ENCODE assay signal across 23 cellular contexts in genomic region chr15:71543413-71543812, GRCh38.
A peak's percentile ranks its signal among the peaks of the same experiment; 100 is the strongest.
DNase-seq lines count a peak whose midpoint lies in the region; ATAC-seq and TF ChIP-seq lines count a peak whose summit lies in the region.
"Had no signal": no experiment of that assay in that cellular context is flagged by ENCODE, and none has a peak within 500 bp of the region (broad histone marks: within the 10 kb centered on the region; RNA-seq: fewer than 3 reads in every experiment).

No MANE protein-coding gene starts in this region.

- H3K4me3 Mint-ChIP-seq in neural progenitor cell, result no peak overlapping the region
- no peak overlapping the region for H3K4me3 Mint-ChIP-seq in stimulated activated naive CD8-positive, alpha-beta T cell treated with anti-CD3 and anti-CD28 coated beads, Interleukin-15, amount 100 ng/mL, for 72 hours
- H3K4me3 Mint-ChIP-seq: CD14-positive monocyte; CD4-positive, alpha-beta memory T cell; CD4-positive, CD25-positive, alpha-beta regulatory T cell; CD8-positive, alpha-beta memory T cell had no signal

- H3K18ac ChIP-seq in IMR-90 (ENCODE audit: low read depth, low read length), result no peak overlapping the region

- 0 out of 2 replicates have a peak overlapping the region, but pooled peaks have one; percentile 11 for H3K14ac ChIP-seq in IMR-90 (replicated peaks; ENCODE audit: low read depth, low read length)

- DNase-seq in IMR-90 (no peak), neural progenitor cell (ENCODE audit: low spot score) (no peak)
- no peak for DNase-seq in stimulated activated naive CD8-positive, alpha-beta T cell treated with anti-CD3 and anti-CD28 coated beads, Interleukin-15, amount 100 ng/mL, for 72 hours
- DNase-seq: 8988T; ACHN; BE2C; C1 segment of cervical spinal cord; CD4-positive, alpha-beta memory T cell; CD4-positive, CD25-positive, alpha-beta regulatory T cell; CD8-positive, alpha-beta memory T cell; COR-L47; DMS 273 treated with DMSO at 0.1 percent for 48 hours; DMS153; DMS53; DMS79; DND-41; EL; GDM1 had no signal

- CTCF ChIA-PET in HEK293 (lab: Yijun Ruan, JAX) (interaction anchor here (0.7 kb wide), 1 partner anchor 13 kb away, joined by 4 read pairs; no protein-coding TSS in a partner anchor), IMR-90 (lab: Yijun Ruan, JAX) (interaction anchor here (0.5 kb wide), 1 partner anchor 809 kb away, joined by 5 read pairs; no protein-coding TSS in a partner anchor)

- H3K4me1 ChIP-seq in HEK293 (ENCODE audit: control insufficient read depth, insufficient read depth, low read length), result no peaks in the 10 kb centered on the region
- H3K4me1 ChIP-seq in IMR-90 (ENCODE audit: control insufficient read depth, insufficient read depth, low read length), result peaks cover 2% of the 10 kb centered on the region; the same call in 1 of the 2 replicates
- H3K4me1 ChIP-seq in neural progenitor cell, result peaks cover 31% of the 10 kb centered on the region
- H3K4me1 ChIP-seq: BE2C, BLaER1 had no signal

- H3K27ac Mint-ChIP-seq in neural progenitor cell, result peak overlapping the region; percentile 34
- no peak overlapping the region for H3K27ac Mint-ChIP-seq in stimulated activated naive CD8-positive, alpha-beta T cell treated with anti-CD3 and anti-CD28 coated beads, Interleukin-15, amount 100 ng/mL, for 72 hours
- H3K27ac Mint-ChIP-seq: CD14-positive monocyte; CD4-positive, alpha-beta memory T cell; CD4-positive, CD25-positive, alpha-beta regulatory T cell; CD8-positive, alpha-beta memory T cell had no signal

- no peaks in the 10 kb centered on the region for H3K36me3 Mint-ChIP-seq in neural progenitor cell
- H3K36me3 Mint-ChIP-seq: CD14-positive monocyte; CD4-positive, alpha-beta memory T cell; CD4-positive, CD25-positive, alpha-beta regulatory T cell; CD8-positive, alpha-beta memory T cell had no signal

- H2BK5ac ChIP-seq in IMR-90 (ENCODE audit: low read depth, low read length, poor library complexity, severe bottlenecking), result no peak overlapping the region

- dilution Hi-C loops in IMR-90 (cut with HindIII; ENCODE audit: low sequenced_read_pairs, unreplicated experiment), result no loop called here

- H3K56ac ChIP-seq in IMR-90 (ENCODE audit: extremely low read depth, insufficient read depth, low read length), result no peak overlapping the region

- H3K27me3 Mint-ChIP-seq in neural progenitor cell (ENCODE audit: insufficient read depth, low read depth), result peaks cover 7% of the 10 kb centered on the region
- peaks cover 16% of the 10 kb centered on the region for H3K27me3 Mint-ChIP-seq in stimulated activated naive CD8-positive, alpha-beta T cell treated with anti-CD3 and anti-CD28 coated beads, Interleukin-15, amount 100 ng/mL, for 72 hours

- H2BK20ac ChIP-seq in IMR-90 (ENCODE audit: low read depth, low read length), result no peak overlapping the region

- no peak overlapping the region for H2BK15ac ChIP-seq in IMR-90 (ENCODE audit: low read depth, low read length)

- H3K36me3 ChIP-seq in HEK293 (ENCODE audit: control insufficient read depth in 2 of 2, insufficient read depth in 1 of 2, low read length in 2 of 2) (no peaks in the 10 kb centered on the region), IMR-90 (ENCODE audit: control insufficient read depth, insufficient read depth, low read length) (no peaks in the 10 kb centered on the region; the same call in 1 of the 2 replicates), neural progenitor cell (no peaks in the 10 kb centered on the region)
- H3K36me3 ChIP-seq: BE2C, BLaER1 had no signal

- no peak overlapping the region for H2BK120ac ChIP-seq in IMR-90 (ENCODE audit: low read depth, low read length)

- no peaks in the 10 kb centered on the region for H3K79me1 ChIP-seq in IMR-90 (ENCODE audit: low read depth in 1 of 2, low read length in 2 of 2)

- H3K4me3 ChIP-seq in HEK293 (ENCODE audit: low read depth, low read length) (no peak overlapping the region), IMR-90 (ENCODE audit: insufficient read depth, low read depth, low read length) (no peak overlapping the region), neural progenitor cell (no peak overlapping the region)
- H3K4me3 ChIP-seq: BLaER1, GM12878 had no signal

- H4K20me1 ChIP-seq in IMR-90 (ENCODE audit: insufficient read depth, low read length) (peaks cover 8% of the 10 kb centered on the region; the same call in 1 of the 2 replicates), neural progenitor cell (ENCODE audit: low read depth) (no peaks in the 10 kb centered on the region)
- H4K20me1 ChIP-seq: BLaER1 had no signal

- intact Hi-C loops in IMR-90 (cut with micrococcal nuclease), result no loop called here

- no peak for TF ChIP-seq RAD21 in IMR-90 (IDR thresholded peaks at IDR 0.05; ENCODE audit: low read length)

- BruUV-seq in IMR-90 (replicated peaks; lab: Mats Ljungman, UMichigan), result no TSS peak

- H3K9me1 ChIP-seq in IMR-90 (ENCODE audit: insufficient read depth, low read length), result no peaks in the 10 kb centered on the region

- POLR2A ChIA-PET in HEK293 (lab: Yijun Ruan, JAX) (no interaction called here), IMR-90 (lab: Charles Lee; ENCODE audit: unreplicated experiment) (no interaction called here)

- peaks cover 22% of the 10 kb centered on the region for H3F3A ChIP-seq in neural progenitor cell (ENCODE audit: low read depth)

- no peak overlapping the region for H2AK9ac ChIP-seq in IMR-90 (replicated peaks; ENCODE audit: low read depth, low read length, poor library complexity)

- H3K4me1 Mint-ChIP-seq in neural progenitor cell, result peaks cover 21% of the 10 kb centered on the region
- no peaks in the 10 kb centered on the region for H3K4me1 Mint-ChIP-seq in stimulated activated naive CD8-positive, alpha-beta T cell treated with anti-CD3 and anti-CD28 coated beads, Interleukin-15, amount 100 ng/mL, for 72 hours
- H3K4me1 Mint-ChIP-seq: CD14-positive monocyte; CD4-positive, alpha-beta memory T cell; CD4-positive, CD25-positive, alpha-beta regulatory T cell; CD8-positive, alpha-beta memory T cell had no signal

- no peak overlapping the region for H3K23ac ChIP-seq in IMR-90 (ENCODE audit: low read depth, low read length)

- no CpG with 5 or more reads among the region's 3 CpGs for WGBS in IMR-90 (ENCODE audit: extremely low coverage in 2 of 2, insufficient read length in 1 of 2), 2 experiments

- H3K9ac ChIP-seq in IMR-90 (ENCODE audit: low read depth, low read length) (no peak overlapping the region), neural progenitor cell (no peak overlapping the region)
- H3K9ac ChIP-seq: BLaER1 had no signal

- no peaks in the 10 kb centered on the region for H3K9me3 Mint-ChIP-seq in neural progenitor cell
- no peaks in the 10 kb centered on the region for H3K9me3 Mint-ChIP-seq in stimulated activated naive CD8-positive, alpha-beta T cell treated with anti-CD3 and anti-CD28 coated beads, Interleukin-15, amount 100 ng/mL, for 72 hours

- H4K8ac ChIP-seq in IMR-90 (ENCODE audit: low read depth in 2 of 2, low read length in 2 of 2), result no peak overlapping the region

- no peak overlapping the region for H2AK5ac ChIP-seq in IMR-90 (ENCODE audit: low read depth, low read length)

- TF ChIP-seq CTCF in HEK293 (tag by site-specific recombination; IDR thresholded peaks at IDR 0.05) (no peak), IMR-90 (conservative IDR thresholded peaks at IDR 0.05; ENCODE audit: low read depth, low read length) (no peak), neural progenitor cell (IDR thresholded peaks at IDR 0.05) (no peak)

- H3K27me3 ChIP-seq in IMR-90 (ENCODE audit: control insufficient read depth, insufficient read depth, low read length) (no peaks in the 10 kb centered on the region), neural progenitor cell (no peaks in the 10 kb centered on the region)
- H3K27me3 ChIP-seq: BLaER1 had no signal

- H3K9me3 ChIP-seq in HEK293 (ENCODE audit: control insufficient read depth, insufficient read depth, low read depth, low read length) (no peaks in the 10 kb centered on the region), IMR-90 (ENCODE audit: control insufficient read depth, insufficient read depth, low read length) (no peaks in the 10 kb centered on the region), neural progenitor cell (ENCODE audit: low read depth) (no peaks in the 10 kb centered on the region)
- H3K9me3 ChIP-seq: BE2C, BLaER1 had no signal

- no peak overlapping the region for H2AFZ ChIP-seq in IMR-90 (replicated peaks; ENCODE audit: low read length, poor library complexity)
- no peak overlapping the region for H2AFZ ChIP-seq in neural progenitor cell (replicated peaks)

- H3K27ac ChIP-seq in HEK293 (ENCODE audit: extremely low read depth, low read depth, low read length) (no peak overlapping the region), IMR-90 (ENCODE audit: insufficient read depth, low read length) (no peak overlapping the region), neural progenitor cell (no peak overlapping the region)
- H3K27ac ChIP-seq: BLaER1 had no signal

- H4K5ac ChIP-seq in IMR-90 (ENCODE audit: low read depth, low read length), result no peak overlapping the region

- ATAC-seq in IMR-90 (ENCODE audit: low read depth), result no peak
- no peak for ATAC-seq in stimulated activated naive CD8-positive, alpha-beta T cell treated with anti-CD3 and anti-CD28 coated beads, Interleukin-15, amount 100 ng/mL, for 72 hours
- ATAC-seq in HG03342 (IDR thresholded peaks at IDR 0.05; ENCODE audit: unreplicated experiment), result no peak
- ATAC-seq: GM12878 had no signal

- in situ Hi-C loops in IMR-90 (cut with MboI; ENCODE audit: low sequenced_read_pairs), result no loop called here

- H3K4me2 ChIP-seq in IMR-90 (ENCODE audit: low read depth, low read length), result no peak overlapping the region
- H3K4me2 ChIP-seq in neural progenitor cell, result no peak overlapping the region
- H3K4me2 ChIP-seq: BLaER1 had no signal

- TF ChIP-seq POLR2A in IMR-90 (IDR thresholded peaks at IDR 0.05; ENCODE audit: low read depth, low read length), result no peak

- no peak overlapping the region for H3K4ac ChIP-seq in IMR-90 (ENCODE audit: low read depth, low read length)

- H4K91ac ChIP-seq in IMR-90 (ENCODE audit: insufficient read depth, low read depth, low read length), result no peak overlapping the region

- H3K79me2 ChIP-seq in neural progenitor cell (ENCODE audit: low read depth), result no peaks in the 10 kb centered on the region

TF ChIP-seq in HEK293, 187 proteins besides CTCF, POLR2A, EP300 and RAD21:
- TF ChIP-seq ZNF600 (tag by site-specific recombination; IDR thresholded peaks at IDR 0.05) (no peak), SCRT2 (tag by site-specific recombination; IDR thresholded peaks at IDR 0.05) (peak; percentile 80), SCRT1 (tag by site-specific recombination; IDR thresholded peaks at IDR 0.05; ENCODE audit: borderline replicate concordance) (peak; percentile 63)

TF ChIP-seq in IMR-90, 13 proteins besides CTCF, POLR2A, EP300 and RAD21 (continues in another document):
- TF ChIP-seq MAZ (IDR thresholded peaks at IDR 0.05; ENCODE audit: borderline replicate concordance, low read depth, low read length) (no peak), MAFK (IDR thresholded peaks at IDR 0.05; ENCODE audit: low read depth, low read length) (no peak), RCOR1 (IDR thresholded peaks at IDR 0.05; ENCODE audit: insufficient replicate concordance, low read length) (no peak), BHLHE40 (IDR thresholded peaks at IDR 0.05; ENCODE audit: low read depth, low read length) (no peak)
